27 cellular contexts compared by ENCODE assay signal in genomic region chr14:36212577-36212976, GRCh38. TPM values are rescaled to one million over a fixed set of nuclear protein-coding genes. Genes with fewer than 3 reads are reported as not detected.
"Had no signal": no experiment of that assay in that cellular context is flagged by ENCODE, and none has a peak within 500 bp of the region (broad histone marks: within the 10 kb centered on the region; RNA-seq: fewer than 3 reads in every experiment).

No MANE protein-coding gene starts in this region.

- DNase-seq: effector memory CD8-positive, alpha-beta T cell; gastrocnemius medialis; heart right ventricle; hypothalamus; kidney glomerular epithelial cell; mesendoderm; naive B cell; nephron progenitor cell; psoas muscle; retina; right lobe of liver; spleen; stimulated activated CD4-positive, alpha-beta T cell treated with anti-CD3 and anti-CD28 coated beads, Interleukin-15, amount 100 ng/mL, for 24 hours; stimulated activated CD4-positive, alpha-beta T cell treated with anti-CD3 and anti-CD28 coated beads, Interleukin-1b, Interleukin-23, amount 100 ng/mL, for 48 hours; stimulated activated CD4-positive, alpha-beta T cell treated with anti-CD3 and anti-CD28 coated beads, Interleukin-4, amount 100 ng/mL, for 24 hours; stimulated activated naive B cell treated with anti-CD40 and anti-IgM and Interleukin-4, amounts not matched to agents 10 μg/mL and 1 μg/mL and 100 μg/mL, for 72 hours; thyroid gland had no signal

- H3K79me2 ChIP-seq: parathyroid adenoma had no signal

- H3K4me3 Mint-ChIP-seq: dendritic cell treated with granulocyte-macrophage colony-stimulating factor and Interleukin-4, amounts not matched to agents 40 ng/mL and 50 ng/mL, for 4 days; effector memory CD8-positive, alpha-beta T cell; naive B cell; nephron progenitor cell; stimulated activated naive B cell treated with anti-CD40 and anti-IgM and Interleukin-4, amounts not matched to agents 10 μg/mL and 1 μg/mL and 100 μg/mL, for 72 hours; type B pancreatic cell had no signal

- H3K9ac ChIP-seq: parathyroid adenoma had no signal

- H3K4me3 ChIP-seq: esophagus muscularis mucosa, gastrocnemius medialis, heart right ventricle, psoas muscle, right lobe of liver, spleen, suprapubic skin, thyroid gland had no signal

- H3K36me3 Mint-ChIP-seq: naive B cell; stimulated activated naive B cell treated with anti-CD40 and anti-IgM and Interleukin-4, amounts not matched to agents 10 μg/mL and 1 μg/mL and 100 μg/mL, for 72 hours; type B pancreatic cell had no signal

- H3K27ac ChIP-seq: epithelial cell of prostate, esophagus muscularis mucosa, gastrocnemius medialis, heart right ventricle, parathyroid adenoma, psoas muscle, right lobe of liver, spleen, suprapubic skin, thyroid gland had no signal

- H3K9me3 Mint-ChIP-seq: dendritic cell treated with granulocyte-macrophage colony-stimulating factor and Interleukin-4, amounts not matched to agents 40 ng/mL and 50 ng/mL, for 4 days; nephron progenitor cell; stimulated activated naive B cell treated with anti-CD40 and anti-IgM and Interleukin-4, amounts not matched to agents 10 μg/mL and 1 μg/mL and 100 μg/mL, for 72 hours; type B pancreatic cell had no signal

- H3K4me1 Mint-ChIP-seq: naive B cell; nephron progenitor cell; stimulated activated naive B cell treated with anti-CD40 and anti-IgM and Interleukin-4, amounts not matched to agents 10 μg/mL and 1 μg/mL and 100 μg/mL, for 72 hours had no signal

- H3K27me3 ChIP-seq: right lobe of liver, suprapubic skin, thyroid gland had no signal

- H3K27ac Mint-ChIP-seq: dendritic cell treated with granulocyte-macrophage colony-stimulating factor and Interleukin-4, amounts not matched to agents 40 ng/mL and 50 ng/mL, for 4 days; effector memory CD8-positive, alpha-beta T cell; naive B cell; nephron progenitor cell; stimulated activated naive B cell treated with anti-CD40 and anti-IgM and Interleukin-4, amounts not matched to agents 10 μg/mL and 1 μg/mL and 100 μg/mL, for 72 hours; type B pancreatic cell had no signal

- H3K9me3 ChIP-seq: esophagus muscularis mucosa, gastrocnemius medialis, heart right ventricle, psoas muscle, right lobe of liver, spleen, suprapubic skin, thyroid gland had no signal

- ATAC-seq: effector memory CD8-positive, alpha-beta T cell; gastrocnemius medialis; heart right ventricle; psoas muscle; right lobe of liver; stimulated activated naive B cell treated with anti-CD40 and anti-IgM and Interleukin-4, amounts not matched to agents 10 μg/mL and 1 μg/mL and 100 μg/mL, for 72 hours had no signal

- H2AFZ ChIP-seq: parathyroid adenoma had no signal

- H3K36me3 ChIP-seq: esophagus muscularis mucosa, gastrocnemius medialis, heart right ventricle, right lobe of liver, spleen, suprapubic skin, thyroid gland had no signal

- H3K4me1 ChIP-seq: esophagus muscularis mucosa, gastrocnemius medialis, heart right ventricle, parathyroid adenoma, psoas muscle, right lobe of liver, spleen, suprapubic skin had no signal

RNA-seq across cellular contexts. Expression of gene PTCSC3, which starts 36.1 kb away (rescaled TPM):
- total RNA-seq: esophagus muscularis mucosa, fibroblast of villous mesenchyme, gastrocnemius medialis, heart right ventricle, liver, lung microvascular endothelial cell, omental fat pad, psoas muscle, right lobe of liver, spleen, suprapubic skin had no signal
- polyA plus RNA-seq: heart right ventricle, liver, psoas muscle, spleen had no signal
